In genomic region chr15:40296561-40297230, GRCh38 we compare ENCODE assay signal across 1 cellular context.
TF ChIP-seq lines count a peak whose summit lies in the region.

No MANE protein-coding gene starts in this region.

TF ChIP-seq in H1, 55 proteins besides CTCF, POLR2A, EP300 and RAD21:
- TF ChIP-seq SP4 (IDR thresholded peaks at IDR 0.05; ENCODE audit: low read length), result no peak
TF ChIP-seq in H1: peak in this region for 0.
